In genomic region chr3:100813828-100814227, GRCh38 we compare ENCODE assay signal across 2 cellular contexts.
A peak's percentile ranks its signal among the peaks of the same experiment; 100 is the strongest.
TF ChIP-seq lines count a peak whose summit lies in the region.

No MANE protein-coding gene starts in this region.

TF ChIP-seq in IMR-90, 13 proteins besides CTCF, POLR2A, EP300 and RAD21 (continued from another document):
- TF ChIP-seq USF2 (IDR thresholded peaks at IDR 0.05; ENCODE audit: low read depth, low read length): no peak
- no peak for TF ChIP-seq RCOR1 (IDR thresholded peaks at IDR 0.05; ENCODE audit: insufficient replicate concordance, low read length)
- no peak for TF ChIP-seq SMC3 (IDR thresholded peaks at IDR 0.05; ENCODE audit: low read depth, low read length)
- TF ChIP-seq RFX5 (IDR thresholded peaks at IDR 0.05; ENCODE audit: low read depth, low read length): no peak
- TF ChIP-seq ELK1 (IDR thresholded peaks at IDR 0.05; ENCODE audit: borderline replicate concordance, low read depth, low read length): no peak
- TF ChIP-seq MXI1 (IDR thresholded peaks at IDR 0.05; ENCODE audit: borderline replicate concordance, low read depth, low read length): no peak
- no peak for TF ChIP-seq CHD1 (IDR thresholded peaks at IDR 0.05; ENCODE audit: low read depth, low read length)

TF ChIP-seq in K562, 482 proteins besides CTCF, POLR2A, EP300 and RAD21 (continued from another document):
- TF ChIP-seq MLLT1 (IDR thresholded peaks at IDR 0.05): no peak
- TF ChIP-seq, protein P1, sequence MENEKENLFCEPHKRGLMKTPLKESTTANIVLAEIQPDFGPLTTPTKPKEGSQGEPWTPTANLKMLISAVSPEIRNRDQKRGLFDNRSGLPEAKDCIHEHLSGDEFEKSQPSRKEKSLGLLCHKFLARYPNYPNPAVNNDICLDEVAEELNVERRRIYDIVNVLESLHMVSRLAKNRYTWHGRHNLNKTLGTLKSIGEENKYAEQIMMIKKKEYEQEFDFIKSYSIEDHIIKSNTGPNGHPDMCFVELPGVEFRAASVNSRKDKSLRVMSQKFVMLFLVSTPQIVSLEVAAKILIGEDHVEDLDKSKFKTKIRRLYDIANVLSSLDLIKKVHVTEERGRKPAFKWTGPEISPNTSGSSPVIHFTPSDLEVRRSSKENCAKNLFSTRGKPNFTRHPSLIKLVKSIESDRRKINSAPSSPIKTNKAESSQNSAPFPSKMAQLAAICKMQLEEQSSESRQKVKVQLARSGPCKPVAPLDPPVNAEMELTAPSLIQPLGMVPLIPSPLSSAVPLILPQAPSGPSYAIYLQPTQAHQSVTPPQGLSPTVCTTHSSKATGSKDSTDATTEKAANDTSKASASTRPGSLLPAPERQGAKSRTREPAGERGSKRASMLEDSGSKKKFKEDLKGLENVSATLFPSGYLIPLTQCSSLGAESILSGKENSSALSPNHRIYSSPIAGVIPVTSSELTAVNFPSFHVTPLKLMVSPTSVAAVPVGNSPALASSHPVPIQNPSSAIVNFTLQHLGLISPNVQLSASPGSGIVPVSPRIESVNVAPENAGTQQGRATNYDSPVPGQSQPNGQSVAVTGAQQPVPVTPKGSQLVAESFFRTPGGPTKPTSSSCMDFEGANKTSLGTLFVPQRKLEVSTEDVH (IDR thresholded peaks at IDR 0.05; ENCODE audit: low read depth, partially characterized antibody): no peak
- TF ChIP-seq, protein P2, sequence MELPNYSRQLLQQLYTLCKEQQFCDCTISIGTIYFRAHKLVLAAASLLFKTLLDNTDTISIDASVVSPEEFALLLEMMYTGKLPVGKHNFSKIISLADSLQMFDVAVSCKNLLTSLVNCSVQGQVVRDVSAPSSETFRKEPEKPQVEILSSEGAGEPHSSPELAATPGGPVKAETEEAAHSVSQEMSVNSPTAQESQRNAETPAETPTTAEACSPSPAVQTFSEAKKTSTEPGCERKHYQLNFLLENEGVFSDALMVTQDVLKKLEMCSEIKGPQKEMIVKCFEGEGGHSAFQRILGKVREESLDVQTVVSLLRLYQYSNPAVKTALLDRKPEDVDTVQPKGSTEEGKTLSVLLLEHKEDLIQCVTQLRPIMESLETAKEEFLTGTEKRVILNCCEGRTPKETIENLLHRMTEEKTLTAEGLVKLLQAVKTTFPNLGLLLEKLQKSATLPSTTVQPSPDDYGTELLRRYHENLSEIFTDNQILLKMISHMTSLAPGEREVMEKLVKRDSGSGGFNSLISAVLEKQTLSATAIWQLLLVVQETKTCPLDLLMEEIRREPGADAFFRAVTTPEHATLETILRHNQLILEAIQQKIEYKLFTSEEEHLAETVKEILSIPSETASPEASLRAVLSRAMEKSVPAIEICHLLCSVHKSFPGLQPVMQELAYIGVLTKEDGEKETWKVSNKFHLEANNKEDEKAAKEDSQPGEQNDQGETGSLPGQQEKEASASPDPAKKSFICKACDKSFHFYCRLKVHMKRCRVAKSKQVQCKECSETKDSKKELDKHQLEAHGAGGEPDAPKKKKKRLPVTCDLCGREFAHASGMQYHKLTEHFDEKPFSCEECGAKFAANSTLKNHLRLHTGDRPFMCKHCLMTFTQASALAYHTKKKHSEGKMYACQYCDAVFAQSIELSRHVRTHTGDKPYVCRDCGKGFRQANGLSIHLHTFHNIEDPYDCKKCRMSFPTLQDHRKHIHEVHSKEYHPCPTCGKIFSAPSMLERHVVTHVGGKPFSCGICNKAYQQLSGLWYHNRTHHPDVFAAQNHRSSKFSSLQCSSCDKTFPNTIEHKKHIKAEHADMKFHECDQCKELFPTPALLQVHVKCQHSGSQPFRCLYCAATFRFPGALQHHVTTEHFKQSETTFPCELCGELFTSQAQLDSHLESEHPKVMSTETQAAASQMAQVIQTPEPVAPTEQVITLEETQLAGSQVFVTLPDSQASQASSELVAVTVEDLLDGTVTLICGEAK (IDR thresholded peaks at IDR 0.05): peak; percentile 65
- TF ChIP-seq, protein P2 (CRISPR knock-in tag; IDR thresholded peaks at IDR 0.05): no peak
